ENCODE assay signal across 20 cellular contexts in genomic region chr1:23931481-23931880, GRCh38. TPM values are rescaled to one million over a fixed set of nuclear protein-coding genes. Genes with fewer than 3 reads are reported as not detected.
DNase-seq lines count a peak whose midpoint lies in the region; ATAC-seq and TF ChIP-seq lines count a peak whose summit lies in the region.
"Had no signal": no experiment of that assay in that cellular context is flagged by ENCODE, and none has a peak within 500 bp of the region (broad histone marks: within the 10 kb centered on the region; RNA-seq: fewer than 3 reads in every experiment).

No MANE protein-coding gene starts in this region.

- H3K4me2 ChIP-seq in IMR-90 (ENCODE audit: low read depth, low read length), result peak overlapping the region; percentile 90; the same call in 1 of the 2 replicates
- peak overlapping the region; percentile 61 for H3K4me2 ChIP-seq in mesenchymal stem cell (ENCODE audit: low read length, poor library complexity, severe bottlenecking)

- H3K9ac ChIP-seq in IMR-90 (ENCODE audit: low read depth, low read length) (no peak overlapping the region), mesenchymal stem cell (ENCODE audit: low read length) (peak overlapping the region; percentile 79)

- in situ Hi-C loops in IMR-90 (cut with MboI; ENCODE audit: low sequenced_read_pairs), result no loop called here
- in situ Hi-C loops in transverse colon (cut with MboI; ENCODE audit: low pct_ligation_motif_present in 1 of 4, low pct_unique_long_range_greater_than_20kb in 1 of 4, low sequenced_read_pairs in 3 of 4), result no loop called here

- H3K27ac ChIP-seq in IMR-90 (ENCODE audit: insufficient read depth, low read length) (no peak overlapping the region), breast epithelium (peak overlapping the region; percentile 37 to 54), mesenchymal stem cell (ENCODE audit: low read length, poor library complexity, severe bottlenecking) (peak overlapping the region; percentile 100), transverse colon (peak overlapping the region in 3 of 4 donors; percentile 40 to 55 (median 45))
- H3K27ac ChIP-seq: cardiac muscle cell had no signal

- no peak overlapping the region for H2BK12ac ChIP-seq in mesenchymal stem cell (ENCODE audit: low read length in 2 of 2)

- no peak overlapping the region for H2BK5ac ChIP-seq in IMR-90 (ENCODE audit: low read depth, low read length, poor library complexity, severe bottlenecking)
- peak overlapping the region; percentile 99 for H2BK5ac ChIP-seq in mesenchymal stem cell (ENCODE audit: low read depth, low read length, poor library complexity, severe bottlenecking)

- TF ChIP-seq POLR2A in IMR-90 (IDR thresholded peaks at IDR 0.05; ENCODE audit: low read depth, low read length), result no peak
- TF ChIP-seq POLR2A in breast epithelium (IDR thresholded peaks at IDR 0.05), result no peak
- no peak for TF ChIP-seq POLR2A in transverse colon (IDR thresholded peaks at IDR 0.05)

- no peaks in the 10 kb centered on the region for H3K9me1 ChIP-seq in IMR-90 (ENCODE audit: insufficient read depth, low read length)

- no peak overlapping the region for H3K4ac ChIP-seq in IMR-90 (ENCODE audit: low read depth, low read length)
- H3K4ac ChIP-seq in mesenchymal stem cell (ENCODE audit: low read depth in 1 of 2, low read length in 2 of 2), result no peak overlapping the region

- H2AFZ ChIP-seq in IMR-90 (replicated peaks; ENCODE audit: low read length, poor library complexity) (no peak overlapping the region), mesenchymal stem cell (ENCODE audit: low read depth, low read length) (no peak overlapping the region)

- BruUV-seq in IMR-90 (replicated peaks; lab: Mats Ljungman, UMichigan), result no TSS peak

- TF ChIP-seq EP300 in transverse colon (IDR thresholded peaks at IDR 0.05; ENCODE audit: low read depth), result no peak

- no peaks in the 10 kb centered on the region for H3K79me1 ChIP-seq in IMR-90 (ENCODE audit: low read depth in 1 of 2, low read length in 2 of 2)
- no peaks in the 10 kb centered on the region for H3K79me1 ChIP-seq in mesenchymal stem cell (replicated peaks; ENCODE audit: low read length, poor library complexity, severe bottlenecking)

- H2BK15ac ChIP-seq in IMR-90 (ENCODE audit: low read depth, low read length) (no peak overlapping the region), mesenchymal stem cell (ENCODE audit: low read depth, poor library complexity, severe bottlenecking) (no peak overlapping the region)

- CTCF ChIA-PET in IMR-90 (lab: Yijun Ruan, JAX), result no interaction called here

- H4K91ac ChIP-seq in IMR-90 (ENCODE audit: insufficient read depth, low read depth, low read length), result no peak overlapping the region
- H4K91ac ChIP-seq in mesenchymal stem cell (ENCODE audit: low read length), result no peak overlapping the region

- ATAC-seq in IMR-90 (ENCODE audit: low read depth), result no peak
- ATAC-seq in HG02870 (IDR thresholded peaks at IDR 0.05; ENCODE audit: unreplicated experiment), result no peak
- no peak for ATAC-seq in HG03108 (IDR thresholded peaks at IDR 0.05; ENCODE audit: unreplicated experiment)

- H3K4me1 ChIP-seq in IMR-90 (ENCODE audit: control insufficient read depth, insufficient read depth, low read length) (no peaks in the 10 kb centered on the region), breast epithelium (no peaks in the 10 kb centered on the region), mesenchymal stem cell (ENCODE audit: control insufficient read depth, insufficient read depth, low read depth, low read length) (peaks cover 3% of the 10 kb centered on the region), transverse colon (no peaks in the 10 kb centered on the region)

- no peak overlapping the region for H2BK120ac ChIP-seq in IMR-90 (ENCODE audit: low read depth, low read length)
- H2BK120ac ChIP-seq in mesenchymal stem cell (ENCODE audit: low read depth, low read length), result no peak overlapping the region

- H4K8ac ChIP-seq in IMR-90 (ENCODE audit: low read depth in 2 of 2, low read length in 2 of 2), result no peak overlapping the region
- no peak overlapping the region for H4K8ac ChIP-seq in mesenchymal stem cell (ENCODE audit: low read length)

- no peak overlapping the region; the same call in 1 of the 2 replicates for H2BK20ac ChIP-seq in IMR-90 (ENCODE audit: low read depth, low read length)

- DNase-seq in IMR-90, result no peak
- no peak for DNase-seq in breast epithelium (ENCODE audit: low spot score in 2 of 2)
- no peak for DNase-seq in mesenchymal stem cell
- DNase-seq in transverse colon, result no peak
- no peak for DNase-seq in HCEC 1CT
- no peak for DNase-seq in SK-N-DZ (ENCODE audit: low spot score)
- DNase-seq: activated CD4-positive, CD25-positive, alpha-beta regulatory T cell treated with anti-CD3 and anti-CD28 coated beads, Interleukin-2, amount 50 U/mL, for 72 hours; activated naive CD4-positive, alpha-beta T cell; CD4-positive, alpha-beta memory T cell; effector memory CD4-positive, alpha-beta T cell; immature natural killer cell; KG1; NCI-H1436 treated with DMSO at 0.1 percent for 48 hours; NCI-H446; OCI-M1 had no signal

- H3K4me3 ChIP-seq in IMR-90 (ENCODE audit: insufficient read depth, low read depth, low read length) (no peak overlapping the region), breast epithelium (no peak overlapping the region), mesenchymal stem cell (ENCODE audit: insufficient read depth in 1 of 2, low read depth in 1 of 2, low read length in 2 of 2) (peak overlapping the region in 1 of 2 experiments; percentile 52), transverse colon (no peak overlapping the region)
- H3K4me3 ChIP-seq: cardiac muscle cell had no signal

- no peak overlapping the region for H3K56ac ChIP-seq in IMR-90 (ENCODE audit: extremely low read depth, insufficient read depth, low read length)

- intact Hi-C loops in IMR-90 (cut with micrococcal nuclease) (no loop called here), breast epithelium (cut with DNase I; ENCODE audit: low total_unique reads) (no loop called here), transverse colon (cut with DNase I; ENCODE audit: low total_unique reads) (no loop called here)

- no peak overlapping the region for H4K5ac ChIP-seq in IMR-90 (ENCODE audit: low read depth, low read length)

- H2AK5ac ChIP-seq in IMR-90 (ENCODE audit: low read depth, low read length), result no peak overlapping the region
- no peak overlapping the region for H2AK5ac ChIP-seq in mesenchymal stem cell (ENCODE audit: low read length, severe bottlenecking)

- TF ChIP-seq CTCF in IMR-90 (conservative IDR thresholded peaks at IDR 0.05; ENCODE audit: low read depth, low read length) (no peak), breast epithelium (IDR thresholded peaks at IDR 0.05) (no peak), transverse colon (IDR thresholded peaks at IDR 0.05) (no peak)

- no peak overlapping the region for H3K23ac ChIP-seq in IMR-90 (ENCODE audit: low read depth, low read length)
- H3K23ac ChIP-seq in mesenchymal stem cell (ENCODE audit: low read length in 2 of 2), result no peak overlapping the region

- POLR2A ChIA-PET in IMR-90 (lab: Charles Lee; ENCODE audit: unreplicated experiment), result no interaction called here

- peaks cover 14% of the 10 kb centered on the region for H3K27me3 ChIP-seq in IMR-90 (ENCODE audit: control insufficient read depth, insufficient read depth, low read length)
- H3K27me3 ChIP-seq in breast epithelium, result no peaks in the 10 kb centered on the region
- H3K27me3 ChIP-seq in mesenchymal stem cell (ENCODE audit: control insufficient read depth in 1 of 2, insufficient read depth in 1 of 2, low read length in 2 of 2), result peaks cover 0 to 7% of the 10 kb centered on the region in 2 experiments
- no peaks in the 10 kb centered on the region for H3K27me3 ChIP-seq in transverse colon
- H3K27me3 ChIP-seq: cardiac muscle cell had no signal

- H3K14ac ChIP-seq in IMR-90 (replicated peaks; ENCODE audit: low read depth, low read length), result no peak overlapping the region
- no peak overlapping the region for H3K14ac ChIP-seq in mesenchymal stem cell (ENCODE audit: low read length in 2 of 2)

- no peak overlapping the region for H2AK9ac ChIP-seq in IMR-90 (replicated peaks; ENCODE audit: low read depth, low read length, poor library complexity)

- H3K36me3 ChIP-seq in IMR-90 (ENCODE audit: control insufficient read depth, insufficient read depth, low read length) (no peaks in the 10 kb centered on the region), breast epithelium (no peaks in the 10 kb centered on the region), mesenchymal stem cell (ENCODE audit: control insufficient read depth in 1 of 2, insufficient read depth in 2 of 2, low read depth in 1 of 2, low read length in 2 of 2) (no peaks in the 10 kb centered on the region), transverse colon (no peaks in the 10 kb centered on the region)
- H3K36me3 ChIP-seq: cardiac muscle cell had no signal

- H3K9me3 ChIP-seq in IMR-90 (ENCODE audit: control insufficient read depth, insufficient read depth, low read length) (no peaks in the 10 kb centered on the region), breast epithelium (no peaks in the 10 kb centered on the region), mesenchymal stem cell (ENCODE audit: control insufficient read depth, low read length) (no peaks in the 10 kb centered on the region), transverse colon (no peaks in the 10 kb centered on the region)

- dilution Hi-C loops in IMR-90 (cut with HindIII; ENCODE audit: low sequenced_read_pairs, unreplicated experiment), result no loop called here

- no peaks in the 10 kb centered on the region for H4K20me1 ChIP-seq in IMR-90 (ENCODE audit: insufficient read depth, low read length)

- H3K18ac ChIP-seq in IMR-90 (ENCODE audit: low read depth, low read length), result no peak overlapping the region; the same call in 1 of the 2 replicates
- no peak overlapping the region for H3K18ac ChIP-seq in mesenchymal stem cell (ENCODE audit: low read depth in 1 of 2, low read length in 2 of 2)

- TF ChIP-seq RAD21 in IMR-90 (IDR thresholded peaks at IDR 0.05; ENCODE audit: low read length), result no peak

- no CpG with 5 or more reads among the region's 1 CpG for whole genome bisulfite sequencing in IMR-90 (ENCODE audit: extremely low coverage in 2 of 2, insufficient read length in 1 of 2), 2 experiments
- WGBS in mesenchymal stem cell, result 100% methylated on average over 1 of the region's 1 CpG
- whole genome bisulfite sequencing in transverse colon (ENCODE audit: low coverage in 1 of 2), 2 donors, result 82 to 83% methylated on average over 1 of the region's 1 CpG

RNA-seq across cellular contexts. Expression of gene CNR2, which starts 18.3 kb away (rescaled TPM):
- total RNA-seq in IMR-90 (2012; rRNA removed) (not detected in 2 replicates), breast epithelium (under 1 TPM in 1 of 3 donors, not detected in 2; under 0.01 TPM), transverse colon (1 to 10 TPM in 2 of 4 donors, not detected in 2; 1.6 to 3.4 TPM)
- not detected in 2 replicates for polyA plus RNA-seq in IMR-90 (2012; rRNA removed)
- not detected in 2 replicates for polyA plus RNA-seq in IMR-90 (2012; cell fraction: cytosol; rRNA removed)
- polyA plus RNA-seq in IMR-90 (2012; cell fraction: nucleus; rRNA removed; ENCODE audit: low replicate concordance), result not detected in 2 replicates
- polyA plus RNA-seq in mesenchymal stem cell (2013, experiment 1 of 2), result not detected
- polyA plus RNA-seq in mesenchymal stem cell (2013, experiment 2 of 2), result not detected
- polyA plus RNA-seq in SK-N-DZ (2014; cell fraction: cytosol; rRNA removed), result not detected in 2 replicates
- not detected in 2 replicates for polyA plus RNA-seq in SK-N-DZ (2014; cell fraction: nucleus; rRNA removed)
- total RNA-seq: cardiac muscle cell; CD4-positive, alpha-beta memory T cell; frontal cortex; progenitor cell of endocrine pancreas had no signal
- polyA plus RNA-seq: cardiac muscle cell had no signal

RNA-seq across cellular contexts. Expression of gene PNRC2, which starts 28.1 kb away (rescaled TPM):
- total RNA-seq in IMR-90 (2012; rRNA removed), result 76.0 and 106 TPM in 2 replicates
- polyA plus RNA-seq in IMR-90 (2012; rRNA removed), result 40.3 and 50.6 TPM in 2 replicates
- 18.7 and 20.2 TPM in 2 replicates for polyA plus RNA-seq in IMR-90 (2012; cell fraction: cytosol; rRNA removed)
- 12.7 and 41.7 TPM in 2 replicates for polyA plus RNA-seq in IMR-90 (2012; cell fraction: nucleus; rRNA removed; ENCODE audit: low replicate concordance)
- total RNA-seq in breast epithelium, result 100 to 1,000 TPM; 126 to 163 (median 134) TPM
- polyA plus RNA-seq in mesenchymal stem cell (2013, experiment 1 of 2), result 74.1 TPM
- 72.8 TPM for polyA plus RNA-seq in mesenchymal stem cell (2013, experiment 2 of 2)
- 100 to 1,000 TPM in 2 of 4 donors, 10 to 100 TPM in 2; 98.0 to 136 (median 111) TPM for total RNA-seq in transverse colon
- 73.5 and 80.7 TPM in 2 replicates for polyA plus RNA-seq in SK-N-DZ (2014; cell fraction: cytosol; rRNA removed)
- polyA plus RNA-seq in SK-N-DZ (2014; cell fraction: nucleus; rRNA removed), result 45.7 and 60.9 TPM in 2 replicates

RNA-seq across cellular contexts. Expression of gene SRSF10, which starts 48.6 kb away (rescaled TPM):
- total RNA-seq in IMR-90 (2012; rRNA removed), result 110 and 189 TPM in 2 replicates
- polyA plus RNA-seq in IMR-90 (2012; rRNA removed), result 76.2 and 90.1 TPM in 2 replicates
- 75.8 and 86.2 TPM in 2 replicates for polyA plus RNA-seq in IMR-90 (2012; cell fraction: cytosol; rRNA removed)
- polyA plus RNA-seq in IMR-90 (2012; cell fraction: nucleus; rRNA removed; ENCODE audit: low replicate concordance), result 46.9 and 169 TPM in 2 replicates
- total RNA-seq in breast epithelium, result 100 to 1,000 TPM in 2 of 3 donors, 10 to 100 TPM in 1; 99.4 to 156 (median 116) TPM
- 56.5 TPM for polyA plus RNA-seq in mesenchymal stem cell (2013, experiment 1 of 2)
- polyA plus RNA-seq in mesenchymal stem cell (2013, experiment 2 of 2), result 54.6 TPM
- 100 to 1,000 TPM in 1 of 4 donors, 10 to 100 TPM in 3; 58.4 to 140 (median 91.3) TPM for total RNA-seq in transverse colon
- 134 and 162 TPM in 2 replicates for polyA plus RNA-seq in SK-N-DZ (2014; cell fraction: cytosol; rRNA removed)
- 321 and 359 TPM in 2 replicates for polyA plus RNA-seq in SK-N-DZ (2014; cell fraction: nucleus; rRNA removed)
